ENCODE assay signal across 8 cellular contexts in the genomic region with DNA sequence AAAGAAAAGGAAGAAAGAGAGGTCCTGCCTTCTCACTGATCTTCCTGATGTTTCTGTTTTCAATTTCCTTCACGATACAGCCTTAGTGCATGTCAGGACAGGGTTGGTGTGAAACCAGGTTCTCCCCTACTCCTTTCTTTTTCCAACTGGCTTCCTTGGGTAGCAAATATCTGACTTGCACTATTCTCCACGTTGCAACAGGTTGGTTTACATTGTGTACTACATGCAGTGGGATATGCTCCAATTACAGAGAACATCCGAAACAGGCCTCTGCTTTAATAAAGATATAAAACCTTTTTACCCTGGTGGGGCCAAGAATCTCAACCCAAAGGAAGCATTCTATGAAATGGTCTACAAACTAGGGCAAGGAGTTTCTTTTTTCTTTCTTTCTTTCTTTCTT.
"Had no signal": no experiment of that assay in that cellular context is flagged by ENCODE, and none has a peak within 500 bp of the region (broad histone marks: within the 10 kb centered on the region; RNA-seq: fewer than 3 reads in every experiment).

No MANE protein-coding gene starts in this region.

- H3K4me1 ChIP-seq: HAP-1 had no signal

- H3K4me3 ChIP-seq: GM23248, HAP-1, K562 had no signal

- H3K9ac ChIP-seq: GM23248 had no signal

- H3K27ac ChIP-seq: GM23248 had no signal

- H2AFZ ChIP-seq: GM23248 had no signal

- DNase-seq: GOT3, IMR-90 had no signal

- H3K36me3 ChIP-seq: HAP-1 had no signal

- FAIRE-seq: H54, HTR-8/SVneo, K562 had no signal

- H3K9me3 ChIP-seq: HAP-1 had no signal

- ATAC-seq: HCT116, K562 had no signal
